Comparison of ENCODE assay signal across 2 cellular contexts in the genomic region with DNA sequence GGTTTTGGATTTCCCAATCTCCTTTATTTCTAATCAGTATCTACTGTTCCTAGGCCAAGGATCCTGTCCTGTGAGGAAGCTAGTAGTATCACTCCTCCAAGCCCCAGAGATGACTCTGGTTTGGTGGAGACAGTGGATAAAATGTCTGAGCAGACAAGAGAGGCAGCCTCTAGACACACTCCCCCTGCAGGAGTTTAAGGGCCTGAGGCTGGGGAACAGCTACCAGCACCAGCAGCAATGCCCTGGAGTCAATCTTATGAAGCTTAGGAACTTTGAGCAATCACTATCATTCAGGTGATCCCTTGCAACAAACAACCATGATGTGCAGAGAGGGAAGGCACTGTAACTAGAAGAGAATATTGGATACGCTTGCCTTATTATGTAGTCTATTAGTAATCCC.
TF ChIP-seq lines count a peak whose summit lies in the region.

No MANE protein-coding gene starts in this region.

TF ChIP-seq in A549, 52 proteins besides CTCF, POLR2A, EP300 and RAD21 (continued from another document):
- TF ChIP-seq, protein P1, sequence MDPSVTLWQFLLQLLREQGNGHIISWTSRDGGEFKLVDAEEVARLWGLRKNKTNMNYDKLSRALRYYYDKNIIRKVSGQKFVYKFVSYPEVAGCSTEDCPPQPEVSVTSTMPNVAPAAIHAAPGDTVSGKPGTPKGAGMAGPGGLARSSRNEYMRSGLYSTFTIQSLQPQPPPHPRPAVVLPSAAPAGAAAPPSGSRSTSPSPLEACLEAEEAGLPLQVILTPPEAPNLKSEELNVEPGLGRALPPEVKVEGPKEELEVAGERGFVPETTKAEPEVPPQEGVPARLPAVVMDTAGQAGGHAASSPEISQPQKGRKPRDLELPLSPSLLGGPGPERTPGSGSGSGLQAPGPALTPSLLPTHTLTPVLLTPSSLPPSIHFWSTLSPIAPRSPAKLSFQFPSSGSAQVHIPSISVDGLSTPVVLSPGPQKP (IDR thresholded peaks at IDR 0.05; ENCODE audit: low read depth, low read length): no peak
- TF ChIP-seq KDM5A (IDR thresholded peaks at IDR 0.05) (no peak), TFCP2L1 (CRISPR knock-in tag; IDR thresholded peaks at IDR 0.05) (no peak), HOXB13 (CRISPR knock-in tag; IDR thresholded peaks at IDR 0.05; ENCODE audit: low read depth) (no peak), MAZ (IDR thresholded peaks at IDR 0.05; ENCODE audit: borderline replicate concordance, low read depth, low read length) (no peak), MAFK (IDR thresholded peaks at IDR 0.05; ENCODE audit: partially characterized antibody) (no peak), ZSCAN20 (CRISPR knock-in tag; IDR thresholded peaks at IDR 0.05) (no peak)
TF ChIP-seq in A549: peak in this region for 0.

TF ChIP-seq in HCT116, 20 proteins besides CTCF, POLR2A, EP300 and RAD21:
- TF ChIP-seq, protein P2, sequence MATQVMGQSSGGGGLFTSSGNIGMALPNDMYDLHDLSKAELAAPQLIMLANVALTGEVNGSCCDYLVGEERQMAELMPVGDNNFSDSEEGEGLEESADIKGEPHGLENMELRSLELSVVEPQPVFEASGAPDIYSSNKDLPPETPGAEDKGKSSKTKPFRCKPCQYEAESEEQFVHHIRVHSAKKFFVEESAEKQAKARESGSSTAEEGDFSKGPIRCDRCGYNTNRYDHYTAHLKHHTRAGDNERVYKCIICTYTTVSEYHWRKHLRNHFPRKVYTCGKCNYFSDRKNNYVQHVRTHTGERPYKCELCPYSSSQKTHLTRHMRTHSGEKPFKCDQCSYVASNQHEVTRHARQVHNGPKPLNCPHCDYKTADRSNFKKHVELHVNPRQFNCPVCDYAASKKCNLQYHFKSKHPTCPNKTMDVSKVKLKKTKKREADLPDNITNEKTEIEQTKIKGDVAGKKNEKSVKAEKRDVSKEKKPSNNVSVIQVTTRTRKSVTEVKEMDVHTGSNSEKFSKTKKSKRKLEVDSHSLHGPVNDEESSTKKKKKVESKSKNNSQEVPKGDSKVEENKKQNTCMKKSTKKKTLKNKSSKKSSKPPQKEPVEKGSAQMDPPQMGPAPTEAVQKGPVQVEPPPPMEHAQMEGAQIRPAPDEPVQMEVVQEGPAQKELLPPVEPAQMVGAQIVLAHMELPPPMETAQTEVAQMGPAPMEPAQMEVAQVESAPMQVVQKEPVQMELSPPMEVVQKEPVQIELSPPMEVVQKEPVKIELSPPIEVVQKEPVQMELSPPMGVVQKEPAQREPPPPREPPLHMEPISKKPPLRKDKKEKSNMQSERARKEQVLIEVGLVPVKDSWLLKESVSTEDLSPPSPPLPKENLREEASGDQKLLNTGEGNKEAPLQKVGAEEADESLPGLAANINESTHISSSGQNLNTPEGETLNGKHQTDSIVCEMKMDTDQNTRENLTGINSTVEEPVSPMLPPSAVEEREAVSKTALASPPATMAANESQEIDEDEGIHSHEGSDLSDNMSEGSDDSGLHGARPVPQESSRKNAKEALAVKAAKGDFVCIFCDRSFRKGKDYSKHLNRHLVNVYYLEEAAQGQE (IDR thresholded peaks at IDR 0.05; ENCODE audit: low read depth): no peak
- TF ChIP-seq, protein P3, sequence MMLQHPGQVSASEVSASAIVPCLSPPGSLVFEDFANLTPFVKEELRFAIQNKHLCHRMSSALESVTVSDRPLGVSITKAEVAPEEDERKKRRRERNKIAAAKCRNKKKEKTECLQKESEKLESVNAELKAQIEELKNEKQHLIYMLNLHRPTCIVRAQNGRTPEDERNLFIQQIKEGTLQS (IDR thresholded peaks at IDR 0.05): no peak
- TF ChIP-seq JUND (IDR thresholded peaks at IDR 0.05) (no peak), ELF1 (IDR thresholded peaks at IDR 0.05; ENCODE audit: borderline replicate concordance, low read depth) (no peak), YY1 (IDR thresholded peaks at IDR 0.05; ENCODE audit: extremely low read depth, insufficient replicate concordance, low read depth, low read length) (no peak), ZFX (IDR thresholded peaks at IDR 0.05) (no peak), EZH2phosphoT487 (IDR thresholded peaks at IDR 0.05; ENCODE audit: borderline replicate concordance) (no peak), CEBPB (IDR thresholded peaks at IDR 0.05; ENCODE audit: low read depth) (no peak), SP1 (IDR thresholded peaks at IDR 0.05; ENCODE audit: low read depth) (no peak), CBX3 (IDR thresholded peaks at IDR 0.05; ENCODE audit: low read depth) (no peak), POLR2AphosphoS5 (IDR thresholded peaks at IDR 0.05; ENCODE audit: low read depth, low read length) (no peak), ZNF274 (IDR thresholded peaks at IDR 0.05; ENCODE audit: low read depth, low read length) (no peak), EGR1 (IDR thresholded peaks at IDR 0.05; ENCODE audit: low read depth) (no peak), EZH2 (IDR thresholded peaks at IDR 0.05) (no peak), FOSL1 (IDR thresholded peaks at IDR 0.05; ENCODE audit: low read depth) (no peak), SIN3A (IDR thresholded peaks at IDR 0.05; ENCODE audit: low read depth) (no peak)
- TF ChIP-seq, protein P4, sequence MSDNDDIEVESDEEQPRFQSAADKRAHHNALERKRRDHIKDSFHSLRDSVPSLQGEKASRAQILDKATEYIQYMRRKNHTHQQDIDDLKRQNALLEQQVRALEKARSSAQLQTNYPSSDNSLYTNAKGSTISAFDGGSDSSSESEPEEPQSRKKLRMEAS (IDR thresholded peaks at IDR 0.05): no peak
